ENCODE assay signal across 9 cellular contexts in genomic region chr7:70647801-70648491, GRCh38.
DNase-seq lines count a peak whose midpoint lies in the region; ATAC-seq and TF ChIP-seq lines count a peak whose summit lies in the region.
"Had no signal": no experiment of that assay in that cellular context is flagged by ENCODE, and none has a peak within 500 bp of the region (broad histone marks: within the 10 kb centered on the region; RNA-seq: fewer than 3 reads in every experiment).

No MANE protein-coding gene starts in this region.

- CTCF ChIA-PET in activated CD4-positive, alpha-beta memory T cell treated with anti-CD3 and anti-CD28 coated beads, Interleukin-2, amount 10 ng/mL, durations not matched to agents 7 days and 5 days (lab: Charles Lee) = interaction anchor here (0.7 to 1.8 kb wide), 6 partner anchors 11 to 51 kb away, joined by 3 to 11 read pairs (median 4); no protein-coding TSS in a partner anchor

- H3K27ac Mint-ChIP-seq in activated CD4-positive, alpha-beta memory T cell treated with anti-CD3 and anti-CD28 coated beads, Interleukin-2, amount 10 ng/mL, durations not matched to agents 7 days and 5 days = peak overlapping the region; percentile 64
- H3K27ac Mint-ChIP-seq in stimulated activated naive CD8-positive, alpha-beta T cell treated with anti-CD3 and anti-CD28 coated beads, Interleukin-15, amount 100 ng/mL, for 72 hours = no peak overlapping the region

- H3K4me1 Mint-ChIP-seq in activated CD4-positive, alpha-beta memory T cell treated with anti-CD3 and anti-CD28 coated beads, Interleukin-2, amount 10 ng/mL, durations not matched to agents 7 days and 5 days = peaks cover 21% of the 10 kb centered on the region
- H3K4me1 Mint-ChIP-seq in stimulated activated naive CD8-positive, alpha-beta T cell treated with anti-CD3 and anti-CD28 coated beads, Interleukin-15, amount 100 ng/mL, for 72 hours = peaks cover 32% of the 10 kb centered on the region

- no peak overlapping the region for H3K4me3 ChIP-seq in kidney epithelial cell (ENCODE audit: low read depth, low read length)
- H3K4me3 ChIP-seq: heart right ventricle had no signal

- ATAC-seq in GM18861 (IDR thresholded peaks at IDR 0.05; ENCODE audit: unreplicated experiment) (peak; percentile 76), HG03097 (IDR thresholded peaks at IDR 0.05; ENCODE audit: low FRiP score, unreplicated experiment) (peak; percentile 91), HG03045 (IDR thresholded peaks at IDR 0.05; ENCODE audit: unreplicated experiment) (no peak)
- peak; percentile 98 for ATAC-seq in stimulated activated naive CD8-positive, alpha-beta T cell treated with anti-CD3 and anti-CD28 coated beads, Interleukin-15, amount 100 ng/mL, for 72 hours

- H3K36me3 Mint-ChIP-seq in activated CD4-positive, alpha-beta memory T cell treated with anti-CD3 and anti-CD28 coated beads, Interleukin-2, amount 10 ng/mL, durations not matched to agents 7 days and 5 days (ENCODE audit: low read depth) = no peaks in the 10 kb centered on the region

- POLR2A ChIA-PET in activated CD4-positive, alpha-beta memory T cell treated with anti-CD3 and anti-CD28 coated beads, Interleukin-2, amount 10 ng/mL, durations not matched to agents 7 days and 5 days (lab: Charles Lee) = interaction anchor here (0.8 to 2.1 kb wide), 9 partner anchors 12 to 131 kb away, joined by 3 to 11 read pairs (median 5); no protein-coding TSS in a partner anchor

- no peaks in the 10 kb centered on the region for H3K36me3 ChIP-seq in kidney epithelial cell (ENCODE audit: control insufficient read depth, insufficient read depth, low read length)
- H3K36me3 ChIP-seq: heart right ventricle had no signal

- DNase-seq in activated CD4-positive, alpha-beta memory T cell treated with anti-CD3 and anti-CD28 coated beads, Interleukin-2, amount 10 ng/mL, durations not matched to agents 7 days and 5 days = peak; percentile 85
- DNase-seq in kidney epithelial cell (ENCODE audit: low read depth) = peak; percentile 51
- DNase-seq in stimulated activated naive CD8-positive, alpha-beta T cell treated with anti-CD3 and anti-CD28 coated beads, Interleukin-15, amount 100 ng/mL, for 72 hours = peak; percentile 72 to 89
- DNase-seq in HCEC 1CT = no peak
- no peak for DNase-seq in NCI-H526 treated with DMSO at 0.1 percent for 48 hours (lab: John Stamatoyannopoulos, UW)
- DNase-seq: heart right ventricle had no signal

- peaks cover 7% of the 10 kb centered on the region for H3K27me3 Mint-ChIP-seq in activated CD4-positive, alpha-beta memory T cell treated with anti-CD3 and anti-CD28 coated beads, Interleukin-2, amount 10 ng/mL, durations not matched to agents 7 days and 5 days
- H3K27me3 Mint-ChIP-seq in stimulated activated naive CD8-positive, alpha-beta T cell treated with anti-CD3 and anti-CD28 coated beads, Interleukin-15, amount 100 ng/mL, for 72 hours = peaks cover under 1% of the 10 kb centered on the region

- no peaks in the 10 kb centered on the region for H3K27me3 ChIP-seq in kidney epithelial cell (ENCODE audit: control insufficient read depth, insufficient read depth, low read length)
- H3K27me3 ChIP-seq: heart right ventricle had no signal

- H3K9me3 Mint-ChIP-seq in activated CD4-positive, alpha-beta memory T cell treated with anti-CD3 and anti-CD28 coated beads, Interleukin-2, amount 10 ng/mL, durations not matched to agents 7 days and 5 days = peaks cover 6% of the 10 kb centered on the region
- peaks cover 5 to 24% of the 10 kb centered on the region in 2 donors for H3K9me3 Mint-ChIP-seq in stimulated activated naive CD8-positive, alpha-beta T cell treated with anti-CD3 and anti-CD28 coated beads, Interleukin-15, amount 100 ng/mL, for 72 hours

- no peak for TF ChIP-seq CTCF in kidney epithelial cell (IDR thresholded peaks at IDR 0.05; ENCODE audit: insufficient read depth, low read length, poor library complexity, severe bottlenecking)

- H3K4me3 Mint-ChIP-seq in activated CD4-positive, alpha-beta memory T cell treated with anti-CD3 and anti-CD28 coated beads, Interleukin-2, amount 10 ng/mL, durations not matched to agents 7 days and 5 days = peak overlapping the region; percentile 32
- peak overlapping the region in 1 of 2 donors; percentile 38 for H3K4me3 Mint-ChIP-seq in stimulated activated naive CD8-positive, alpha-beta T cell treated with anti-CD3 and anti-CD28 coated beads, Interleukin-15, amount 100 ng/mL, for 72 hours

Comparison
In these comparisons a context has a peak if more than half of its experiments do, and no peak if none do; other contexts are left out.
1. DNase-seq: peak in activated CD4-positive, alpha-beta memory T cell treated with anti-CD3 and anti-CD28 coated beads, Interleukin-2, amount 10 ng/mL, durations not matched to agents 7 days and 5 days (single experiment), kidney epithelial cell (single experiment) and stimulated activated naive CD8-positive, alpha-beta T cell treated with anti-CD3 and anti-CD28 coated beads, Interleukin-15, amount 100 ng/mL, for 72 hours (2 of 2); none in HCEC 1CT (single experiment) and NCI-H526 treated with DMSO at 0.1 percent for 48 hours (single experiment).